ENCODE assay signal across 8 cellular contexts in the genomic region with DNA sequence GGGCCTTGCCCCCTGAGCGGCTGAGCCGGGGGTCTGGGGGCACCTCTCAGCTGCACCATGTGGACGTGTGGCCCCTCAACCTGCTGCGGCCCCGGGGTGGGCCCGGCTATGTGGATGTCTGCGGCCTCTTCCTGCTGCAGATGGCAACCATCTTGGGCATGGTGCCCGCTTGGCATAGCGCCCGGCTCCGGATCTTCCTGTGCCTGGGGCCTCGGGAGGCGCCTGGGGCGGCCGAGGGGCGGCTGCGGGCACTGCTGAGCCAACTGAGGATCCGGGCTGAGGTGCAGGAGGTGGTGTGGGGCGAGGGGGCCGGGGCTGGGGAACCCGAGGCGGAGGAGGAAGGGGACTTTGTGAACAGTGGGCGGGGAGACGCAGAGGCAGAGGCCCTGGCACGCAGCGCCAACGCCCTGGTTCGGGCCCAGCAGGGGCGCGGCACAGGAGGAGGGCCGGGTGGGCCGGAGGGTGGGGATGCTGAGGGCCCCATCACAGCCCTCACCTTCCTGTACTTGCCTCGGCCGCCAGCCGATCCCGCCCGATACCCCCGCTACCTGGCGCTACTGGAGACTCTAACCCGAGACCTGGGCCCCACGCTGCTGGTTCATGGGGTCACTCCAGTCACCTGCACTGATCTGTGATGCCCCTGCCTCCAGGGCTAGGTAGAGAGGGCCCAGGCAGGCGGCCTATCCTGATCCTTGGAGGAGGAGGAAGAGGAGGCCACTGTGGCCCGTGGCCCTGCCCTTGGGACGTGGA. TPM values are rescaled to one million over a fixed set of nuclear protein-coding genes. Genes with fewer than 3 reads are reported as not detected.
DNase-seq lines count a peak whose midpoint lies in the region; ATAC-seq, FAIRE-seq and TF ChIP-seq lines count a peak whose summit lies in the region.

No MANE protein-coding gene starts in this region.

- in situ Hi-C loops in K562 (cut with MboI): no loop called here

- POLR2A ChIA-PET in K562 (lab: Yijun Ruan, JAX): interaction anchor here (0.6 to 1.0 kb wide), 4 partner anchors 12 to 437 kb away, joined by 3 to 6 read pairs (median 3); no protein-coding TSS in a partner anchor

- peak; percentile 26 for DNase-seq in DMS53 treated with DMSO at 0.1 percent for 48 hours (lab: John Stamatoyannopoulos, UW; ENCODE audit: unreplicated experiment)
- DNase-seq in NCI-H226: peak; percentile 94
- DNase-seq in K562 (ENCODE audit: extremely low read depth in 1 of 4, low spot score in 3 of 4): no peak
- peak; percentile 89 for DNase-seq in lower lobe of right lung

- TF ChIP-seq CTCF in K562 (IDR thresholded peaks at IDR 0.05 in 2 of 3, conservative IDR thresholded peaks at IDR 0.05 in 1 of 3; ENCODE audit: insufficient read depth in 2 of 3, low read depth in 1 of 3, low read length in 3 of 3) (no peak), lower lobe of right lung (IDR thresholded peaks at IDR 0.05) (no peak)

- TF ChIP-seq POLR2A in K562 (conservative IDR thresholded peaks at IDR 0.05) (no peak), GM18505 (IDR thresholded peaks at IDR 0.05; ENCODE audit: borderline replicate concordance, extremely low read depth, insufficient read depth, insufficient read length) (no peak)

- TF ChIP-seq EP300 in K562 (IDR thresholded peaks at IDR 0.05; ENCODE audit: low read length): no peak

- H3K9me1 ChIP-seq in K562 (ENCODE audit: control insufficient read depth, insufficient read depth, low read length): no peaks in the 10 kb centered on the region

- no TSS peak for BruUV-seq in K562 (replicated peaks; lab: Mats Ljungman, UMichigan)

- H3K9me3 ChIP-seq in K562 (replicated peaks; ENCODE audit: control insufficient read depth, insufficient read depth, low read depth, low read length) (no peaks in the 10 kb centered on the region), lower lobe of right lung (no peaks in the 10 kb centered on the region)

- intact Hi-C loops in K562 (cut with micrococcal nuclease) (no loop called here), lower lobe of right lung (cut with DNase I) (no loop called here)

- H3K36me3 ChIP-seq in K562 (ENCODE audit: control insufficient read depth, insufficient read depth, low read length) (peaks cover 40% of the 10 kb centered on the region; the same call in 2 of the 3 replicates), lower lobe of right lung (peaks cover 29% of the 10 kb centered on the region)

- H3K4me1 ChIP-seq in K562 (replicated peaks in 1 of 2; ENCODE audit: control insufficient read depth in 2 of 2, insufficient read depth in 2 of 2, low read length in 2 of 2) (peaks cover 18 to 55% of the 10 kb centered on the region in 2 experiments), lower lobe of right lung (peaks cover 46% of the 10 kb centered on the region)

- TF ChIP-seq RAD21 in K562 (CRISPR knock-in tag; conservative IDR thresholded peaks at IDR 0.05 in 1 of 2, IDR thresholded peaks at IDR 0.05 in 1 of 2): no peak

- no peaks in the 10 kb centered on the region; a peak in 1 of 5 replicates for H3K27me3 ChIP-seq in K562 (ENCODE audit: control insufficient read depth in 2 of 2, insufficient read depth in 2 of 2, low read length in 2 of 2)
- H3K27me3 ChIP-seq in lower lobe of right lung (ENCODE audit: low read depth): no peaks in the 10 kb centered on the region

- H3K9ac ChIP-seq in K562 (ENCODE audit: insufficient read depth in 1 of 2, low read depth in 2 of 2, low read length in 2 of 2): peak overlapping the region; percentile 98

- H4K20me1 ChIP-seq in K562 (replicated peaks; ENCODE audit: control insufficient read depth, insufficient read depth, low read length): no peaks in the 10 kb centered on the region

- 97% methylated on average over 25 of the region's 44 CpGs for WGBS in K562 (ENCODE audit: insufficient coverage, low coverage, missing lambda C conversion rate)

- CTCF ChIA-PET in K562 (lab: Yijun Ruan, JAX; ENCODE audit: low intra/inter-chr PET ratio): interaction anchor here (0.6 kb wide), 1 partner anchor 172 kb away, joined by 3 read pairs; a partner anchor contains a TSS

- peak overlapping the region; percentile 82 for H2AFZ ChIP-seq in K562 (ENCODE audit: low read depth, low read length)

- no peak overlapping the region for H3K4me3 ChIP-seq in K562
- H3K4me3 ChIP-seq in lower lobe of right lung: peak overlapping the region; percentile 86

- H3K4me2 ChIP-seq in K562 (ENCODE audit: insufficient read depth, low read length): peak overlapping the region; percentile 95; the same call in 1 of the 2 replicates

- H3K79me2 ChIP-seq in K562 (ENCODE audit: control insufficient read depth, insufficient read depth, low read length): peaks cover 31% of the 10 kb centered on the region

- ATAC-seq in K562: no peak
- ATAC-seq in lower lobe of right lung: peak; percentile 72
- no peak for ATAC-seq in GM21381 (IDR thresholded peaks at IDR 0.05; ENCODE audit: unreplicated experiment)
- ATAC-seq in GM18505 (IDR thresholded peaks at IDR 0.05; ENCODE audit: unreplicated experiment): no peak
- no peak for ATAC-seq in HG03139 (IDR thresholded peaks at IDR 0.05; ENCODE audit: unreplicated experiment)

- FAIRE-seq in K562 (lab: Jason Lieb, UNC): no peak

- peak overlapping the region; percentile 97 for H3K27ac ChIP-seq in K562 (ENCODE audit: extremely low read depth, low read depth, low read length)
- peak overlapping the region; percentile 96 for H3K27ac ChIP-seq in lower lobe of right lung
- peak overlapping the region; percentile 95 for H3K27ac ChIP-seq in temporal lobe (ENCODE audit: low read depth, low read length)

RNA-seq across cellular contexts. Expression of a gene that starts 1.0 kb away (rescaled TPM):
- 66.0 and 118 TPM in 2 replicates for total RNA-seq in K562 (2011; cell fraction: chromatin; rRNA removed; ENCODE audit: low replicate concordance)
- 92.2 and 99.2 TPM in 2 replicates for total RNA-seq in K562 (2011; cell fraction: nucleolus; rRNA removed)
- total RNA-seq in K562 (2011; cell fraction: nucleoplasm; rRNA removed): 66.9 and 80.3 TPM in 2 replicates
- 104 and 108 TPM in 2 replicates for total RNA-seq in K562 (2014; rRNA removed)
- 28.3 and 28.9 TPM in 2 replicates for total RNA-seq in K562 (2014; rRNA removed; fragmentation: Illumina TruSeq; extraction: Trizol)
- 85.7 and 90.5 TPM in 2 replicates for total RNA-seq in K562 (2015; rRNA removed; fragmentation: Illumina TruSeq; extraction: Trizol)
- 141 and 148 TPM in 2 replicates for total RNA-seq in K562 (2021)
- 48.5 and 54.0 TPM in 2 replicates for polyA plus RNA-seq in K562 (2011; rRNA removed)
- polyA plus RNA-seq in K562 (2011; cell fraction: cytosol; rRNA removed): 55.2 and 103 TPM in 2 replicates
- 104 and 125 TPM in 2 replicates for polyA plus RNA-seq in K562 (2011; cell fraction: nucleus; rRNA removed)
- polyA plus RNA-seq in K562 (2012): 96.4 and 111 TPM in 2 replicates
- 35.6 and 78.2 TPM in 2 replicates for polyA plus RNA-seq in K562 (2014; fragmentation: Illumina TruSeq; extraction: Trizol)
- 10 to 100 TPM in 1 of 2 experiments, 1 to 10 TPM in 1; 5.9 to 12.0 TPM for polyA plus RNA-seq in K562 (2014; fragmentation: Nextera tagmentation; extraction: Ambion mirVana)
- 103 and 112 TPM in 2 replicates for polyA plus RNA-seq in K562 (2014; rRNA removed)
- 16.6 and 36.4 TPM in 2 replicates for polyA minus RNA-seq in K562 (2011; rRNA and poly(A)+ RNA removed)
- 27.3 and 36.2 TPM in 2 replicates for polyA minus RNA-seq in K562 (2011; cell fraction: cytosol; rRNA and poly(A)+ RNA removed)
- polyA minus RNA-seq in K562 (2011; cell fraction: nucleus; rRNA and poly(A)+ RNA removed): 31.2 and 31.5 TPM in 2 replicates
- total RNA-seq in lower lobe of right lung: 56.5 TPM
- total RNA-seq in temporal lobe: 3.2 TPM

RNA-seq across cellular contexts. Expression of a gene that starts 8.8 kb away (rescaled TPM):
- total RNA-seq in K562 (2011; cell fraction: chromatin; rRNA removed; ENCODE audit: low replicate concordance): 448 and 751 TPM in 2 replicates
- total RNA-seq in K562 (2011; cell fraction: nucleolus; rRNA removed): 282 and 327 TPM in 2 replicates
- total RNA-seq in K562 (2011; cell fraction: nucleoplasm; rRNA removed): 310 and 324 TPM in 2 replicates
- total RNA-seq in K562 (2014; rRNA removed): 155 and 156 TPM in 2 replicates
- total RNA-seq in K562 (2014; rRNA removed; fragmentation: Illumina TruSeq; extraction: Trizol): 51.8 and 71.6 TPM in 2 replicates
- total RNA-seq in K562 (2015; rRNA removed; fragmentation: Illumina TruSeq; extraction: Trizol): 80.6 and 84.4 TPM in 2 replicates
- 238 and 263 TPM in 2 replicates for total RNA-seq in K562 (2021)
- 36.5 and 68.2 TPM in 2 replicates for polyA plus RNA-seq in K562 (2011; rRNA removed)
- 31.1 and 47.3 TPM in 2 replicates for polyA plus RNA-seq in K562 (2011; cell fraction: cytosol; rRNA removed)
- 397 and 581 TPM in 2 replicates for polyA plus RNA-seq in K562 (2011; cell fraction: nucleus; rRNA removed)
- polyA plus RNA-seq in K562 (2012): 151 and 218 TPM in 2 replicates
- polyA plus RNA-seq in K562 (2014; fragmentation: Illumina TruSeq; extraction: Trizol): 143 and 145 TPM in 2 replicates
- polyA plus RNA-seq in K562 (2014; fragmentation: Nextera tagmentation; extraction: Ambion mirVana): 10 to 100 TPM; 10.3 to 16.7 TPM
- 140 and 171 TPM in 2 replicates for polyA plus RNA-seq in K562 (2014; rRNA removed)
- 33.4 and 36.1 TPM in 2 replicates for polyA minus RNA-seq in K562 (2011; rRNA and poly(A)+ RNA removed)
- polyA minus RNA-seq in K562 (2011; cell fraction: cytosol; rRNA and poly(A)+ RNA removed): 63.2 and 87.3 TPM in 2 replicates
- polyA minus RNA-seq in K562 (2011; cell fraction: nucleus; rRNA and poly(A)+ RNA removed): 122 and 159 TPM in 2 replicates
- 105 TPM for total RNA-seq in lower lobe of right lung
- total RNA-seq in temporal lobe: 30.7 TPM

RNA-seq across cellular contexts. Expression of a gene that starts 13.6 kb away (rescaled TPM):
- total RNA-seq in K562 (2011; cell fraction: chromatin; rRNA removed; ENCODE audit: low replicate concordance): 27.9 and 65.1 TPM in 2 replicates
- total RNA-seq in K562 (2011; cell fraction: nucleolus; rRNA removed): 41.7 and 43.0 TPM in 2 replicates
- total RNA-seq in K562 (2011; cell fraction: nucleoplasm; rRNA removed): 36.7 and 51.5 TPM in 2 replicates
- total RNA-seq in K562 (2014; rRNA removed) (10.7 and 13.8 TPM in 2 replicates), K562 (2014; rRNA removed; fragmentation: Illumina TruSeq; extraction: Trizol) (3.3 and 6.1 TPM in 2 replicates), K562 (2015; rRNA removed; fragmentation: Illumina TruSeq; extraction: Trizol) (7.9 and 10.7 TPM in 2 replicates), K562 (2021) (18.7 and 20.2 TPM in 2 replicates), lower lobe of right lung (43.6 TPM), temporal lobe (17.0 TPM)
- polyA plus RNA-seq in K562 (2011; rRNA removed) (8.4 and 10.6 TPM in 2 replicates), K562 (2014; fragmentation: Illumina TruSeq; extraction: Trizol) (11.7 and 13.7 TPM in 2 replicates), K562 (2014; fragmentation: Nextera tagmentation; extraction: Ambion mirVana) (under 1 TPM; 0.06 to 0.17 TPM), K562 (2014; rRNA removed) (14.6 and 15.6 TPM in 2 replicates)
- 7.7 and 17.8 TPM in 2 replicates for polyA plus RNA-seq in K562 (2011; cell fraction: cytosol; rRNA removed)
- polyA plus RNA-seq in K562 (2011; cell fraction: nucleus; rRNA removed): 38.4 and 65.5 TPM in 2 replicates
- 14.9 and 15.6 TPM in 2 replicates for polyA plus RNA-seq in K562 (2012)
- 3.3 and 4.6 TPM in 2 replicates for polyA minus RNA-seq in K562 (2011; rRNA and poly(A)+ RNA removed)
- polyA minus RNA-seq in K562 (2011; cell fraction: cytosol; rRNA and poly(A)+ RNA removed): 8.4 and 8.9 TPM in 2 replicates
- polyA minus RNA-seq in K562 (2011; cell fraction: nucleus; rRNA and poly(A)+ RNA removed): 5.8 and 7.0 TPM in 2 replicates

RNA-seq across cellular contexts. Expression of a gene that starts 23.4 kb away (rescaled TPM):
- total RNA-seq in K562 (2011; cell fraction: chromatin; rRNA removed; ENCODE audit: low replicate concordance): 2.3 and 9.4 TPM in 2 replicates
- total RNA-seq in K562 (2011; cell fraction: nucleolus; rRNA removed): 15.4 and 16.7 TPM in 2 replicates
- 6.6 and 8.9 TPM in 2 replicates for total RNA-seq in K562 (2011; cell fraction: nucleoplasm; rRNA removed)
- total RNA-seq in K562 (2014; rRNA removed): 18.8 and 20.9 TPM in 2 replicates
- total RNA-seq in K562 (2014; rRNA removed; fragmentation: Illumina TruSeq; extraction: Trizol): 1.4 and 2.1 TPM in 2 replicates
- 3.5 and 3.7 TPM in 2 replicates for total RNA-seq in K562 (2015; rRNA removed; fragmentation: Illumina TruSeq; extraction: Trizol)
- total RNA-seq in K562 (2021): 7.8 and 8.5 TPM in 2 replicates
- 1.7 and 2.3 TPM in 2 replicates for polyA plus RNA-seq in K562 (2011; rRNA removed)
- polyA plus RNA-seq in K562 (2011; cell fraction: cytosol; rRNA removed): 1.4 and 7.3 TPM in 2 replicates
- 2.0 and 9.3 TPM in 2 replicates for polyA plus RNA-seq in K562 (2011; cell fraction: nucleus; rRNA removed)
- polyA plus RNA-seq in K562 (2012): 4.0 and 6.4 TPM in 2 replicates
- polyA plus RNA-seq in K562 (2014; fragmentation: Illumina TruSeq; extraction: Trizol): 1.3 and 2.0 TPM in 2 replicates
- under 1 TPM; 0.50 to 0.53 TPM for polyA plus RNA-seq in K562 (2014; fragmentation: Nextera tagmentation; extraction: Ambion mirVana)
- 13.5 and 14.3 TPM in 2 replicates for polyA plus RNA-seq in K562 (2014; rRNA removed)
- 1.4 and 2.4 TPM in 2 replicates for polyA minus RNA-seq in K562 (2011; rRNA and poly(A)+ RNA removed)
- polyA minus RNA-seq in K562 (2011; cell fraction: cytosol; rRNA and poly(A)+ RNA removed): 3.8 and 6.0 TPM in 2 replicates
- 13.9 and 15.2 TPM in 2 replicates for polyA minus RNA-seq in K562 (2011; cell fraction: nucleus; rRNA and poly(A)+ RNA removed)
- 2.3 TPM for total RNA-seq in lower lobe of right lung
- total RNA-seq in temporal lobe: 2.2 TPM

RNA-seq across cellular contexts. Expression of a gene that starts 29.5 kb away (rescaled TPM):
- total RNA-seq in K562 (2011; cell fraction: chromatin; rRNA removed; ENCODE audit: low replicate concordance): 9.6 and 34.7 TPM in 2 replicates
- 25.8 and 31.3 TPM in 2 replicates for total RNA-seq in K562 (2011; cell fraction: nucleolus; rRNA removed)
- total RNA-seq in K562 (2011; cell fraction: nucleoplasm; rRNA removed): 17.1 and 17.3 TPM in 2 replicates
- total RNA-seq in K562 (2014; rRNA removed): 2.7 and 4.0 TPM in 2 replicates
- 0.54 and 0.84 TPM in 2 replicates for total RNA-seq in K562 (2014; rRNA removed; fragmentation: Illumina TruSeq; extraction: Trizol)
- total RNA-seq in K562 (2015; rRNA removed; fragmentation: Illumina TruSeq; extraction: Trizol): 0.51 and 0.87 TPM in 2 replicates
- total RNA-seq in K562 (2021): 7.5 and 8.8 TPM in 2 replicates
- 2.5 and 2.8 TPM in 2 replicates for polyA plus RNA-seq in K562 (2011; rRNA removed)
- polyA plus RNA-seq in K562 (2011; cell fraction: cytosol; rRNA removed): 1.4 and 6.8 TPM in 2 replicates
- polyA plus RNA-seq in K562 (2011; cell fraction: nucleus; rRNA removed): 9.7 and 46.1 TPM in 2 replicates
- polyA plus RNA-seq in K562 (2012): 2.2 and 3.3 TPM in 2 replicates
- 1.9 and 4.2 TPM in 2 replicates for polyA plus RNA-seq in K562 (2014; fragmentation: Illumina TruSeq; extraction: Trizol)
- polyA plus RNA-seq in K562 (2014; fragmentation: Nextera tagmentation; extraction: Ambion mirVana): under 1 TPM; 0.04 to 0.06 TPM
- 8.0 and 9.3 TPM in 2 replicates for polyA plus RNA-seq in K562 (2014; rRNA removed)
- 0.21 and 1.3 TPM in 2 replicates for polyA minus RNA-seq in K562 (2011; rRNA and poly(A)+ RNA removed)
- 1.2 and 5.0 TPM in 2 replicates for polyA minus RNA-seq in K562 (2011; cell fraction: cytosol; rRNA and poly(A)+ RNA removed)
- 3.3 and 3.9 TPM in 2 replicates for polyA minus RNA-seq in K562 (2011; cell fraction: nucleus; rRNA and poly(A)+ RNA removed)
- 0.97 TPM for total RNA-seq in lower lobe of right lung
- 16.7 TPM for total RNA-seq in temporal lobe

Comparison
In these comparisons a context has a peak if more than half of its experiments do, and no peak if none do; other contexts are left out.
1. DNase-seq: peak in DMS53 treated with DMSO at 0.1 percent for 48 hours (single experiment), NCI-H226 (single experiment) and lower lobe of right lung (single experiment); none in K562 (0 of 4).
2. ATAC-seq: peak in lower lobe of right lung (2 of 2); none in K562 (single experiment), GM21381 (single experiment), GM18505 (single experiment) and HG03139 (single experiment).
3. Peak in every context shown above with its lines, with median percentiles within 50 percentile points of each other: H3K27ac ChIP-seq.